18 cellular contexts compared by ENCODE assay signal in genomic region chr2:166197446-166197845, GRCh38.
DNase-seq lines count a peak whose midpoint lies in the region; ATAC-seq, FAIRE-seq and TF ChIP-seq lines count a peak whose summit lies in the region.
"Had no signal": no experiment of that assay in that cellular context is flagged by ENCODE, and none has a peak within 500 bp of the region (broad histone marks: within the 10 kb centered on the region; RNA-seq: fewer than 3 reads in every experiment).

No MANE protein-coding gene starts in this region.

- no peak overlapping the region for H3K14ac ChIP-seq in IMR-90 (replicated peaks; ENCODE audit: low read depth, low read length)

- no peak overlapping the region for H3K23ac ChIP-seq in IMR-90 (ENCODE audit: low read depth, low read length)

- H2AK5ac ChIP-seq in IMR-90 (ENCODE audit: low read depth, low read length) = no peak overlapping the region

- dilution Hi-C loops in IMR-90 (cut with HindIII; ENCODE audit: low sequenced_read_pairs, unreplicated experiment) = no loop called here

- H3K9ac ChIP-seq in IMR-90 (ENCODE audit: low read depth, low read length) = no peak overlapping the region
- H3K9ac ChIP-seq: BLaER1 had no signal

- H3K4me3 ChIP-seq in AG10803 (ENCODE audit: low read length) (no peak overlapping the region), IMR-90 (ENCODE audit: insufficient read depth, low read depth, low read length) (no peak overlapping the region), bronchial epithelial cell (ENCODE audit: low read depth, low read length) (no peak overlapping the region), fibroblast of the aortic adventitia (ENCODE audit: low read depth, low read length) (no peak overlapping the region)
- H3K4me3 ChIP-seq: BLaER1, GM12878 had no signal

- no peak overlapping the region for H2BK5ac ChIP-seq in IMR-90 (ENCODE audit: low read depth, low read length, poor library complexity, severe bottlenecking)

- DNase-seq in AG10803 (ENCODE audit: low read depth) (peak; percentile 9), IMR-90 (peak; percentile 38), bronchial epithelial cell (ENCODE audit: low read depth) (peak; percentile 81), fibroblast of the aortic adventitia (ENCODE audit: low read depth) (peak; percentile 42), DMS153 treated with DMSO at 0.1 percent for 48 hours (lab: John Stamatoyannopoulos, UW; ENCODE audit: unreplicated experiment) (no peak), NOMO-1 treated with dmso at 0.1 percent for 144 hours (lab: John Stamatoyannopoulos, UW; ENCODE audit: unreplicated experiment) (no peak), medulla oblongata (ENCODE audit: extremely low spot score) (no peak)
- DNase-seq: CD8-positive, alpha-beta T cell; DMS79; GDM1; GOT3; Karpas-422; NCI-H187 treated with DMSO at 0.1 percent for 48 hours; NCI-H526 treated with DMSO at 0.1 percent for 48 hours had no signal

- H2BK20ac ChIP-seq in IMR-90 (ENCODE audit: low read depth, low read length) = no peak overlapping the region

- H3K27me3 ChIP-seq in IMR-90 (ENCODE audit: control insufficient read depth, insufficient read depth, low read length) = no peaks in the 10 kb centered on the region
- no peaks in the 10 kb centered on the region for H3K27me3 ChIP-seq in bronchial epithelial cell (ENCODE audit: control insufficient read depth, insufficient read depth, low read length)
- H3K27me3 ChIP-seq: BLaER1 had no signal

- no peak overlapping the region for H2AK9ac ChIP-seq in IMR-90 (replicated peaks; ENCODE audit: low read depth, low read length, poor library complexity)

- H2BK15ac ChIP-seq in IMR-90 (ENCODE audit: low read depth, low read length) = no peak overlapping the region

- no peak overlapping the region for H3K4ac ChIP-seq in IMR-90 (ENCODE audit: low read depth, low read length)

- no peak overlapping the region for H3K18ac ChIP-seq in IMR-90 (ENCODE audit: low read depth, low read length)

- H3K9me3 ChIP-seq in IMR-90 (ENCODE audit: control insufficient read depth, insufficient read depth, low read length) = no peaks in the 10 kb centered on the region
- H3K9me3 ChIP-seq: BLaER1 had no signal

- TF ChIP-seq CTCF in AG10803 (conservative IDR thresholded peaks at IDR 0.05; ENCODE audit: low read length) (no peak), IMR-90 (conservative IDR thresholded peaks at IDR 0.05; ENCODE audit: low read depth, low read length) (no peak), bronchial epithelial cell (IDR thresholded peaks at IDR 0.05; ENCODE audit: insufficient read depth, low read length, severe bottlenecking) (no peak), fibroblast of the aortic adventitia (IDR thresholded peaks at IDR 0.05; ENCODE audit: insufficient read depth, low read length) (no peak)

- POLR2A ChIA-PET in IMR-90 (lab: Charles Lee; ENCODE audit: unreplicated experiment) = no interaction called here

- no peaks in the 10 kb centered on the region for H3K9me1 ChIP-seq in IMR-90 (ENCODE audit: insufficient read depth, low read length)

- no peak overlapping the region for H4K5ac ChIP-seq in IMR-90 (ENCODE audit: low read depth, low read length)

- FAIRE-seq in bronchial epithelial cell (lab: Jason Lieb, UNC) = no peak
- FAIRE-seq: GM12878, GM18507 had no signal

- H3K36me3 ChIP-seq in IMR-90 (ENCODE audit: control insufficient read depth, insufficient read depth, low read length) (peaks cover 8% of the 10 kb centered on the region), bronchial epithelial cell (ENCODE audit: control insufficient read depth, insufficient read depth, low read length) (peaks cover 2% of the 10 kb centered on the region)
- H3K36me3 ChIP-seq: BLaER1 had no signal

- CTCF ChIA-PET in IMR-90 (lab: Yijun Ruan, JAX) = no interaction called here

- no CpG with 5 or more reads among the region's 3 CpGs for WGBS in IMR-90 (ENCODE audit: extremely low coverage in 2 of 2, insufficient read length in 1 of 2), 2 experiments

- H4K91ac ChIP-seq in IMR-90 (ENCODE audit: insufficient read depth, low read depth, low read length) = no peak overlapping the region

- ATAC-seq in IMR-90 (ENCODE audit: low read depth) (no peak), HG02852 (IDR thresholded peaks at IDR 0.05; ENCODE audit: unreplicated experiment) (no peak)
- ATAC-seq: CD8-positive, alpha-beta T cell; GM12878 had no signal

- no peak overlapping the region for H2BK120ac ChIP-seq in IMR-90 (ENCODE audit: low read depth, low read length)

- H3K4me1 ChIP-seq in IMR-90 (ENCODE audit: control insufficient read depth, insufficient read depth, low read length) = no peaks in the 10 kb centered on the region
- H3K4me1 ChIP-seq: BLaER1 had no signal

- no peak for TF ChIP-seq RAD21 in IMR-90 (IDR thresholded peaks at IDR 0.05; ENCODE audit: low read length)

- BruUV-seq in IMR-90 (replicated peaks; lab: Mats Ljungman, UMichigan) = no TSS peak

- H3K56ac ChIP-seq in IMR-90 (ENCODE audit: extremely low read depth, insufficient read depth, low read length) = no peak overlapping the region

- TF ChIP-seq POLR2A in IMR-90 (IDR thresholded peaks at IDR 0.05; ENCODE audit: low read depth, low read length) = no peak

- no peak overlapping the region for H3K27ac ChIP-seq in IMR-90 (ENCODE audit: insufficient read depth, low read length)
- H3K27ac ChIP-seq: BLaER1 had no signal

- H3K4me2 ChIP-seq in IMR-90 (ENCODE audit: low read depth, low read length) = no peak overlapping the region
- H3K4me2 ChIP-seq: BLaER1 had no signal

- H2AFZ ChIP-seq in IMR-90 (replicated peaks; ENCODE audit: low read length, poor library complexity) = no peak overlapping the region

- intact Hi-C loops in IMR-90 (cut with micrococcal nuclease) = no loop called here

- in situ Hi-C loops in IMR-90 (cut with MboI; ENCODE audit: low sequenced_read_pairs) = no loop called here

- no peaks in the 10 kb centered on the region for H4K20me1 ChIP-seq in IMR-90 (ENCODE audit: insufficient read depth, low read length)
- H4K20me1 ChIP-seq: BLaER1 had no signal

- no peak overlapping the region for H4K8ac ChIP-seq in IMR-90 (ENCODE audit: low read depth in 2 of 2, low read length in 2 of 2)

- no peaks in the 10 kb centered on the region; a peak in 1 of 4 replicates for H3K79me1 ChIP-seq in IMR-90 (ENCODE audit: low read depth in 1 of 2, low read length in 2 of 2)

TF ChIP-seq in IMR-90, 13 proteins besides CTCF, POLR2A, EP300 and RAD21:
- TF ChIP-seq MAZ (IDR thresholded peaks at IDR 0.05; ENCODE audit: borderline replicate concordance, low read depth, low read length) = no peak
- TF ChIP-seq RCOR1 (IDR thresholded peaks at IDR 0.05; ENCODE audit: insufficient replicate concordance, low read length) = no peak
- TF ChIP-seq NFE2L2 (IDR thresholded peaks at IDR 0.05; ENCODE audit: low read depth, low read length) = no peak
- TF ChIP-seq, protein P1, sequence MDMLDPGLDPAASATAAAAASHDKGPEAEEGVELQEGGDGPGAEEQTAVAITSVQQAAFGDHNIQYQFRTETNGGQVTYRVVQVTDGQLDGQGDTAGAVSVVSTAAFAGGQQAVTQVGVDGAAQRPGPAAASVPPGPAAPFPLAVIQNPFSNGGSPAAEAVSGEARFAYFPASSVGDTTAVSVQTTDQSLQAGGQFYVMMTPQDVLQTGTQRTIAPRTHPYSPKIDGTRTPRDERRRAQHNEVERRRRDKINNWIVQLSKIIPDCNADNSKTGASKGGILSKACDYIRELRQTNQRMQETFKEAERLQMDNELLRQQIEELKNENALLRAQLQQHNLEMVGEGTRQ (IDR thresholded peaks at IDR 0.05; ENCODE audit: low read depth, low read length) = no peak
- TF ChIP-seq CEBPB (IDR thresholded peaks at IDR 0.05; ENCODE audit: low read depth, low read length) = peak; percentile 77
- no peak for TF ChIP-seq CHD1 (IDR thresholded peaks at IDR 0.05; ENCODE audit: low read depth, low read length)
- TF ChIP-seq, protein P2, sequence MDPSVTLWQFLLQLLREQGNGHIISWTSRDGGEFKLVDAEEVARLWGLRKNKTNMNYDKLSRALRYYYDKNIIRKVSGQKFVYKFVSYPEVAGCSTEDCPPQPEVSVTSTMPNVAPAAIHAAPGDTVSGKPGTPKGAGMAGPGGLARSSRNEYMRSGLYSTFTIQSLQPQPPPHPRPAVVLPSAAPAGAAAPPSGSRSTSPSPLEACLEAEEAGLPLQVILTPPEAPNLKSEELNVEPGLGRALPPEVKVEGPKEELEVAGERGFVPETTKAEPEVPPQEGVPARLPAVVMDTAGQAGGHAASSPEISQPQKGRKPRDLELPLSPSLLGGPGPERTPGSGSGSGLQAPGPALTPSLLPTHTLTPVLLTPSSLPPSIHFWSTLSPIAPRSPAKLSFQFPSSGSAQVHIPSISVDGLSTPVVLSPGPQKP (IDR thresholded peaks at IDR 0.05; ENCODE audit: borderline replicate concordance, low read depth, low read length) = no peak
- no peak for TF ChIP-seq FOS (IDR thresholded peaks at IDR 0.05; ENCODE audit: low read depth, low read length)
- peak; percentile 67; the same call in 1 of the 2 replicates for TF ChIP-seq BHLHE40 (IDR thresholded peaks at IDR 0.05; ENCODE audit: low read depth, low read length)

Comparison
In these comparisons a context has a peak if more than half of its experiments do, and no peak if none do; other contexts are left out.
1. DNase-seq: peak in AG10803 (single experiment), IMR-90 (single experiment), bronchial epithelial cell (single experiment) and fibroblast of the aortic adventitia (single experiment); none in DMS153 treated with DMSO at 0.1 percent for 48 hours (single experiment), NOMO-1 treated with dmso at 0.1 percent for 144 hours (single experiment) and medulla oblongata (single experiment).